ENCODE assay signal across 8 cellular contexts in genomic region chr9:63812822-63813221, GRCh38.
A peak's percentile ranks its signal among the peaks of the same experiment; 100 is the strongest.
DNase-seq lines count a peak whose midpoint lies in the region; ATAC-seq lines count a peak whose summit lies in the region.
"Not testable (repeated sequence)": the region's sequence is repeated elsewhere in the genome, so short reads cannot be mapped to it uniquely, and the experiment has no call there.

No MANE protein-coding gene starts in this region.

- not testable (repeated sequence) for DNase-seq in CD4-positive, CD25-positive, alpha-beta regulatory T cell; memory B cell (ENCODE audit: low spot score in 2 of 2)

- H3K27me3 ChIP-seq in CD4-positive, CD25-positive, alpha-beta regulatory T cell (ENCODE audit: control insufficient read depth, insufficient read depth, low read length), result not testable (repeated sequence)

- H3K4me1 ChIP-seq in CD4-positive, CD25-positive, alpha-beta regulatory T cell (ENCODE audit: control insufficient read depth, insufficient read depth, low read length, poor library complexity, severe bottlenecking), result peaks cover 12% of the 10 kb centered on the region

- H3K27ac Mint-ChIP-seq in CD4-positive, CD25-positive, alpha-beta regulatory T cell; memory B cell: not testable (repeated sequence)

- peaks cover 0 to 22% (median 8%) of the 10 kb centered on the region in 4 donors for H3K4me1 Mint-ChIP-seq in CD4-positive, CD25-positive, alpha-beta regulatory T cell
- H3K4me1 Mint-ChIP-seq in memory B cell, result not testable (repeated sequence)

- H3K27ac ChIP-seq in CD4-positive, CD25-positive, alpha-beta regulatory T cell (ENCODE audit: insufficient read depth, low read length, poor library complexity, severe bottlenecking), result not testable (repeated sequence)

- H3K27me3 Mint-ChIP-seq in CD4-positive, CD25-positive, alpha-beta regulatory T cell, result peaks cover 12% of the 10 kb centered on the region
- H3K27me3 Mint-ChIP-seq in memory B cell, result not testable (repeated sequence)

- not testable (repeated sequence) for H3K9me3 ChIP-seq in CD4-positive, CD25-positive, alpha-beta regulatory T cell (ENCODE audit: control insufficient read depth in 2 of 2, low read length in 2 of 2)

- H3K4me3 Mint-ChIP-seq in CD4-positive, CD25-positive, alpha-beta regulatory T cell; memory B cell: not testable (repeated sequence)

- not testable (repeated sequence) for H3K36me3 ChIP-seq in CD4-positive, CD25-positive, alpha-beta regulatory T cell (ENCODE audit: control insufficient read depth, insufficient read depth, low read length)

- H3K36me3 Mint-ChIP-seq in CD4-positive, CD25-positive, alpha-beta regulatory T cell; memory B cell: not testable (repeated sequence)

- peaks cover 0 to 40% (median 7%) of the 10 kb centered on the region in 7 donors for H3K9me3 Mint-ChIP-seq in CD4-positive, CD25-positive, alpha-beta regulatory T cell
- H3K9me3 Mint-ChIP-seq in memory B cell, result not testable (repeated sequence)

- peak; percentile 40 to 44 for ATAC-seq in CD4-positive, CD25-positive, alpha-beta regulatory T cell (ENCODE audit: low read depth in 2 of 2)
- ATAC-seq in GM19025 (IDR thresholded peaks at IDR 0.05; ENCODE audit: low read depth, unreplicated experiment), result peak; percentile 53
- ATAC-seq in GM21515 (IDR thresholded peaks at IDR 0.05; ENCODE audit: unreplicated experiment), result peak; percentile 75
- peak; percentile 72 for ATAC-seq in HG02798 (IDR thresholded peaks at IDR 0.05; ENCODE audit: poor library complexity, unreplicated experiment)
- peak; percentile 76 for ATAC-seq in HG03280 (IDR thresholded peaks at IDR 0.05; ENCODE audit: unreplicated experiment)
- peak; percentile 72 for ATAC-seq in SK-N-SH treated with all-trans-retinoic acid at 6 μM for 48 hours
- peak; percentile 55 for ATAC-seq in esophagus mucosa
- ATAC-seq in memory B cell (ENCODE audit: low read depth), result peak; percentile 55

- H3K4me3 ChIP-seq in CD4-positive, CD25-positive, alpha-beta regulatory T cell (ENCODE audit: low read depth, low read length), result not testable (repeated sequence)
